In the genomic region with DNA sequence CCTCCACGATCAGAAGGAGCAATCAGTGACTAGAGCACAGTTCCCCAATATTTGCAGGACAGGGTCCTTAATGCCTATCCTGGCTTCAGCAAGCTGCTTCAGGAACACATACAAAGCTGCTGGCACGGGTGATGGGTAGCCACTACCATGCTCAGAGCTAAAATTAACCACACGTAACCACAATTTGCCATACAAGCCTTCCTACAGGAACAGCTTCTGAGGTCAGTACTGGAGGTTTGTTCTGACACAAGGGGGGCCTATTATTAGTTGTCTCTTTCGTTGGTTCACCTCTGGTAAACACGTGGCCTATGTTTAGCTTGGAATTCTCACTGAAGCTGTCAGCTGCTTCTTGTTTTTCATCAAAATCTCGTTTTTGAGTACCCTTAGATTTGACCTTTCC, we compare ENCODE assay signal across 23 cellular contexts.
"Had no signal": no experiment of that assay in that cellular context is flagged by ENCODE, and none has a peak within 500 bp of the region (broad histone marks: within the 10 kb centered on the region; RNA-seq: fewer than 3 reads in every experiment).

No MANE protein-coding gene starts in this region.

- H3K27me3 ChIP-seq: esophagus squamous epithelium, neural progenitor cell, testis, tibial artery had no signal

- H2AFZ ChIP-seq: neural progenitor cell, parathyroid adenoma had no signal

- H3K36me3 ChIP-seq: esophagus squamous epithelium, neural progenitor cell had no signal

- H3K4me3 ChIP-seq: esophagus squamous epithelium, left ventricle myocardium inferior, lung, neural progenitor cell, testis, tibial artery had no signal

- H3K4me1 ChIP-seq: esophagus squamous epithelium, left ventricle myocardium inferior, neural progenitor cell, parathyroid adenoma, testis, tibial artery had no signal

- DNase-seq: cortex of kidney; effector memory CD8-positive, alpha-beta T cell; erythroblast; esophagus squamous epithelium; foreskin melanocyte; glutamatergic neuron; hypothalamus; immature natural killer cell; islet precursor cell; kidney glomerular epithelial cell; left colon; left ventricle myocardium inferior; naive thymus-derived CD4-positive, alpha-beta T cell; small intestine; stimulated activated CD4-positive, alpha-beta T cell treated with anti-CD3 and anti-CD28 coated beads, Interleukin-15, amount 100 ng/mL, for 24 hours; stimulated activated CD4-positive, alpha-beta T cell treated with anti-CD3 and anti-CD28 coated beads, Interleukin-2, amount 100 ng/mL, for 48 hours; stimulated activated naive CD4-positive, alpha-beta T cell; stimulated activated naive CD8-positive, alpha-beta T cell treated with anti-CD3 and anti-CD28 coated beads, Interleukin-15, amount 100 ng/mL, for 72 hours; testis; tibial artery had no signal

- H3K9ac ChIP-seq: neural progenitor cell, parathyroid adenoma had no signal

- ATAC-seq: effector memory CD8-positive, alpha-beta T cell; left colon; naive thymus-derived CD4-positive, alpha-beta T cell; stimulated activated naive CD8-positive, alpha-beta T cell treated with anti-CD3 and anti-CD28 coated beads, Interleukin-15, amount 100 ng/mL, for 72 hours had no signal

- H3K27ac ChIP-seq: esophagus squamous epithelium, left ventricle myocardium inferior, neural progenitor cell, parathyroid adenoma, testis, tibial artery had no signal

- H3K79me2 ChIP-seq: parathyroid adenoma had no signal

- H3K9me3 ChIP-seq: testis had no signal

- H3K4me2 ChIP-seq: neural progenitor cell had no signal
